Comparison of ENCODE assay signal across 13 cellular contexts in genomic region chr4:38677466-38677865, GRCh38. TPM values are rescaled to one million over a fixed set of nuclear protein-coding genes. Genes with fewer than 3 reads are reported as not detected.
DNase-seq lines count a peak whose midpoint lies in the region; ATAC-seq and TF ChIP-seq lines count a peak whose summit lies in the region.
"Had no signal": no experiment of that assay in that cellular context is flagged by ENCODE, and none has a peak within 500 bp of the region (broad histone marks: within the 10 kb centered on the region; RNA-seq: fewer than 3 reads in every experiment).

No MANE protein-coding gene starts in this region.

- H3K27ac Mint-ChIP-seq in activated naive CD4-positive, alpha-beta T cell treated with anti-CD3 and anti-CD28 coated beads for 36 hours, result no peak overlapping the region
- H3K27ac Mint-ChIP-seq in central memory CD8-positive, alpha-beta T cell (ENCODE audit: low read depth), result peak overlapping the region; percentile 68
- peak overlapping the region; percentile 87 to 95 for H3K27ac Mint-ChIP-seq in natural killer cell

- peaks cover 83% of the 10 kb centered on the region for H3K4me1 Mint-ChIP-seq in activated naive CD4-positive, alpha-beta T cell treated with anti-CD3 and anti-CD28 coated beads for 36 hours (ENCODE audit: low read depth)
- peaks cover 74% of the 10 kb centered on the region for H3K4me1 Mint-ChIP-seq in central memory CD8-positive, alpha-beta T cell
- peaks cover 77 to 78% of the 10 kb centered on the region in 2 donors for H3K4me1 Mint-ChIP-seq in natural killer cell

- no peak overlapping the region for H3K4me3 Mint-ChIP-seq in activated naive CD4-positive, alpha-beta T cell treated with anti-CD3 and anti-CD28 coated beads for 36 hours
- peak overlapping the region; percentile 50 for H3K4me3 Mint-ChIP-seq in central memory CD8-positive, alpha-beta T cell
- H3K4me3 Mint-ChIP-seq in natural killer cell, result peak overlapping the region; percentile 72

- TF ChIP-seq POLR2A in transverse colon (IDR thresholded peaks at IDR 0.05), result no peak

- H3K36me3 ChIP-seq in transverse colon, result peaks cover 0 to 15% (median 8%) of the 10 kb centered on the region in 4 donors

- TF ChIP-seq CTCF in natural killer cell (IDR thresholded peaks at IDR 0.05) (no peak), transverse colon (IDR thresholded peaks at IDR 0.05) (no peak)

- no peaks in the 10 kb centered on the region for H3K9me3 ChIP-seq in transverse colon
- H3K9me3 ChIP-seq: MG63, neutrophil had no signal

- peak; percentile 55 for DNase-seq in activated naive CD4-positive, alpha-beta T cell treated with anti-CD3 and anti-CD28 coated beads for 36 hours
- no peak for DNase-seq in activated naive CD4-positive, alpha-beta T cell treated with anti-CD3 and anti-CD28 coated beads, Interleukin-2, amount 50 U/mL, for 16 hours
- peak in 1 of 2 donors; percentile 45 for DNase-seq in central memory CD8-positive, alpha-beta T cell (ENCODE audit: low spot score in 2 of 2)
- DNase-seq in natural killer cell, result peak; percentile 58
- no peak for DNase-seq in transverse colon
- DNase-seq in NCI-H2227 treated with DMSO at 0.1 percent for 48 hours (lab: John Stamatoyannopoulos, UW), result no peak
- DNase-seq in ureter (ENCODE audit: low spot score), result no peak
- no peak for DNase-seq in GF-D8 (lab: John Stamatoyannopoulos, UW)
- DNase-seq: activated CD8-positive, alpha-beta memory T cell treated with anti-CD3 and anti-CD28 coated beads, Interleukin-2, amount 50 U/mL, for 4 hours; DMS153 had no signal

- intact Hi-C loops in activated naive CD4-positive, alpha-beta T cell treated with anti-CD3 and anti-CD28 coated beads for 36 hours (cut with micrococcal nuclease), result loop anchor here (5.0 to 10.0 kb wide), 3 partner anchors 180 to 783 kb away; partner anchors contain the start of genes TBC1D1 and TLR6
- intact Hi-C loops in natural killer cell (cut with micrococcal nuclease), result loop anchor here (2.0 to 10.0 kb wide), 4 partner anchors 23 to 545 kb away; no protein-coding TSS in a partner anchor
- intact Hi-C loops in transverse colon (cut with DNase I; ENCODE audit: low total_unique reads), result no loop called here

- CTCF ChIA-PET in activated naive CD4-positive, alpha-beta T cell treated with anti-CD3 and anti-CD28 coated beads for 36 hours (lab: Charles Lee), result interaction anchor here (0.5 to 6.3 kb wide), 8 partner anchors 10 to 567 kb away, joined by 3 to 101 read pairs (median 5); partner anchors contain the start of gene TLR1

- H3K9me3 Mint-ChIP-seq in activated naive CD4-positive, alpha-beta T cell treated with anti-CD3 and anti-CD28 coated beads for 36 hours, result no peaks in the 10 kb centered on the region
- H3K9me3 Mint-ChIP-seq in central memory CD8-positive, alpha-beta T cell, result no peaks in the 10 kb centered on the region
- H3K9me3 Mint-ChIP-seq in natural killer cell, result peaks cover 0 to 2% of the 10 kb centered on the region in 2 donors

- H3K27me3 ChIP-seq in transverse colon, result no peaks in the 10 kb centered on the region
- H3K27me3 ChIP-seq: MG63, neutrophil had no signal

- 56 to 63% methylated on average over 6 of the region's 6 CpGs for WGBS in transverse colon (ENCODE audit: low coverage in 1 of 2), 2 donors

- in situ Hi-C loops in transverse colon (cut with MboI; ENCODE audit: low pct_ligation_motif_present in 1 of 4, low pct_unique_long_range_greater_than_20kb in 1 of 4, low sequenced_read_pairs in 3 of 4), result loop anchor here in 3 of 4 donors (5.0 to 10.0 kb wide), 4 partner anchors 353 to 615 kb away; no protein-coding TSS in a partner anchor

- H3K27me3 Mint-ChIP-seq in activated naive CD4-positive, alpha-beta T cell treated with anti-CD3 and anti-CD28 coated beads for 36 hours (ENCODE audit: low read depth), result no peaks in the 10 kb centered on the region
- H3K27me3 Mint-ChIP-seq in central memory CD8-positive, alpha-beta T cell, result no peaks in the 10 kb centered on the region
- no peaks in the 10 kb centered on the region for H3K27me3 Mint-ChIP-seq in natural killer cell (ENCODE audit: low read depth in 2 of 2)

- no peak for TF ChIP-seq EP300 in transverse colon (IDR thresholded peaks at IDR 0.05; ENCODE audit: low read depth)

- peak; percentile 84 for ATAC-seq in central memory CD8-positive, alpha-beta T cell (replicated peaks; ENCODE audit: extremely low read depth, poor library complexity, severe bottlenecking)
- ATAC-seq in natural killer cell, result peak; percentile 84 to 91 (median 90)
- ATAC-seq: left colon had no signal

- H3K4me1 ChIP-seq in transverse colon, result peaks cover 32 to 92% (median 68%) of the 10 kb centered on the region in 4 donors

- no peak overlapping the region for H3K4me3 ChIP-seq in transverse colon
- H3K4me3 ChIP-seq: MG63 had no signal

- peak overlapping the region; percentile 46 to 100 (median 100) for H3K27ac ChIP-seq in transverse colon

- H3K36me3 Mint-ChIP-seq in activated naive CD4-positive, alpha-beta T cell treated with anti-CD3 and anti-CD28 coated beads for 36 hours (ENCODE audit: low read depth), result peaks cover 9% of the 10 kb centered on the region
- H3K36me3 Mint-ChIP-seq in central memory CD8-positive, alpha-beta T cell (ENCODE audit: insufficient read depth), result peaks cover 53% of the 10 kb centered on the region
- H3K36me3 Mint-ChIP-seq in natural killer cell, result peaks cover 14% of the 10 kb centered on the region

RNA-seq across cellular contexts. Expression of gene KLF3, which starts 13.5 kb away (rescaled TPM):
- total RNA-seq in activated naive CD4-positive, alpha-beta T cell treated with anti-CD3 and anti-CD28 coated beads for 36 hours, result 10 to 100 TPM; 15.2 to 15.8 TPM
- total RNA-seq in natural killer cell, result 100 to 1,000 TPM; 109 to 114 (median 112) TPM
- total RNA-seq in transverse colon, result 100 to 1,000 TPM; 111 to 174 (median 132) TPM
- 81.8 TPM for total RNA-seq in ureter

Comparison
In these comparisons a context has a peak if more than half of its experiments do, and no peak if none do; other contexts are left out.
1. DNase-seq: peak in activated naive CD4-positive, alpha-beta T cell treated with anti-CD3 and anti-CD28 coated beads for 36 hours (single experiment) and natural killer cell (single experiment); none in activated naive CD4-positive, alpha-beta T cell treated with anti-CD3 and anti-CD28 coated beads, Interleukin-2, amount 50 U/mL, for 16 hours (single experiment), transverse colon (single experiment), NCI-H2227 treated with DMSO at 0.1 percent for 48 hours (single experiment), ureter (single experiment) and GF-D8 (single experiment).